8 cellular contexts compared by ENCODE assay signal in genomic region chr2:238203104-238203972, GRCh38. TPM values are rescaled to one million over a fixed set of nuclear protein-coding genes. Genes with fewer than 3 reads are reported as not detected.
A peak's percentile ranks its signal among the peaks of the same experiment; 100 is the strongest.
DNase-seq lines count a peak whose midpoint lies in the region; ATAC-seq and TF ChIP-seq lines count a peak whose summit lies in the region.

Gene ILKAP (minus strand): TSS chr2:238203695. CDS start chr2:238203553, 142 bp downstream.

- peak within 1 kb of the TSS; percentile 88 for H3K4me3 Mint-ChIP-seq in activated naive CD8-positive, alpha-beta T cell treated with anti-CD3 and anti-CD28 coated beads, Interleukin-2, amount 50 U/mL, for 24 hours

- peaks cover 8% of the 10 kb centered on the region for H3K4me1 ChIP-seq in cardiac muscle cell (ENCODE audit: low read depth)
- peaks cover 14 to 35% (median 26%) of the 10 kb centered on the region in 4 donors for H3K4me1 ChIP-seq in transverse colon

- H3K9me3 ChIP-seq in cardiac muscle cell (ENCODE audit: low read depth) (no peaks in the 10 kb centered on the region), transverse colon (no peaks in the 10 kb centered on the region)

- 0 out of 2 replicates have a peak, but pooled peaks have one; percentile 5 for TF ChIP-seq CTCF in GM12875 (IDR thresholded peaks at IDR 0.05; ENCODE audit: borderline replicate concordance, insufficient read depth, low read depth, low read length)
- TF ChIP-seq CTCF in cardiac muscle cell (IDR thresholded peaks at IDR 0.05; ENCODE audit: low read depth, low read length) = no peak
- TF ChIP-seq CTCF in transverse colon (IDR thresholded peaks at IDR 0.05) = no peak

- H3K27me3 ChIP-seq in cardiac muscle cell = peaks cover 9% of the 10 kb centered on the region
- peaks cover 3% of the 10 kb centered on the region for H3K27me3 ChIP-seq in transverse colon

- H3K27ac ChIP-seq in cardiac muscle cell (peak within 1 kb of the TSS; percentile 97), transverse colon (peak within 1 kb of the TSS; percentile 95 to 98 (median 95))

- peaks cover 18% of the 10 kb centered on the region for H3K36me3 Mint-ChIP-seq in activated naive CD8-positive, alpha-beta T cell treated with anti-CD3 and anti-CD28 coated beads, Interleukin-2, amount 50 U/mL, for 24 hours (ENCODE audit: low read depth)

- no peaks in the 10 kb centered on the region for H3K36me3 ChIP-seq in cardiac muscle cell
- H3K36me3 ChIP-seq in transverse colon = no peaks in the 10 kb centered on the region

- H3K4me3 ChIP-seq in GM12875 (ENCODE audit: low read depth, low read length) = peak within 1 kb of the TSS; percentile 77
- peak within 1 kb of the TSS; percentile 99 for H3K4me3 ChIP-seq in cardiac muscle cell
- peak within 1 kb of the TSS; percentile 69 to 99 (median 85) for H3K4me3 ChIP-seq in transverse colon

- WGBS in transverse colon (ENCODE audit: low coverage in 1 of 2), 2 donors = 0% methylated on average over 41 of the region's 123 CpGs; no CpG with 5 or more reads in 1 of the 2 donors

- H3K4me1 Mint-ChIP-seq in activated naive CD8-positive, alpha-beta T cell treated with anti-CD3 and anti-CD28 coated beads, Interleukin-2, amount 50 U/mL, for 24 hours = peaks cover 48% of the 10 kb centered on the region

- H3K27me3 Mint-ChIP-seq in activated naive CD8-positive, alpha-beta T cell treated with anti-CD3 and anti-CD28 coated beads, Interleukin-2, amount 50 U/mL, for 24 hours = no peaks in the 10 kb centered on the region

- intact Hi-C loops in transverse colon (cut with DNase I; ENCODE audit: low total_unique reads) = loop anchor here (5.0 kb wide), 1 partner anchor 39 kb away; the partner anchor contains the start of gene HES6

- in situ Hi-C loops in transverse colon (cut with MboI; ENCODE audit: low pct_ligation_motif_present in 1 of 4, low pct_unique_long_range_greater_than_20kb in 1 of 4, low sequenced_read_pairs in 3 of 4) = no loop called here

- TF ChIP-seq EP300 in transverse colon (IDR thresholded peaks at IDR 0.05; ENCODE audit: low read depth) = no peak

- H3K9me3 Mint-ChIP-seq in activated naive CD8-positive, alpha-beta T cell treated with anti-CD3 and anti-CD28 coated beads, Interleukin-2, amount 50 U/mL, for 24 hours = no peaks in the 10 kb centered on the region

- peak; percentile 97 for ATAC-seq in HG02678 (IDR thresholded peaks at IDR 0.05; ENCODE audit: unreplicated experiment)
- peak; percentile 98 for ATAC-seq in activated naive CD8-positive, alpha-beta T cell treated with anti-CD3 and anti-CD28 coated beads, Interleukin-2, amount 50 U/mL, for 24 hours

- TF ChIP-seq POLR2A in transverse colon (IDR thresholded peaks at IDR 0.05) = peak; percentile 61

- DNase-seq in NCI-H128 (lab: John Stamatoyannopoulos, UW; ENCODE audit: unreplicated experiment) (peak; percentile 66), T follicular helper cell (ENCODE audit: low read depth) (peak; percentile 86), cardiac muscle cell (ENCODE audit: low read depth in 1 of 2, low spot score in 1 of 2) (peak; percentile 85 to 94), pons (ENCODE audit: low spot score) (peak; percentile 73), transverse colon (peak; percentile 91)
- DNase-seq in activated naive CD8-positive, alpha-beta T cell treated with anti-CD3 and anti-CD28 coated beads, Interleukin-2, amount 50 U/mL, for 24 hours = peak; percentile 91

- peak within 1 kb of the TSS; percentile 87 for H3K27ac Mint-ChIP-seq in activated naive CD8-positive, alpha-beta T cell treated with anti-CD3 and anti-CD28 coated beads, Interleukin-2, amount 50 U/mL, for 24 hours

RNA-seq across cellular contexts. Expression of gene ILKAP, which starts in this region (rescaled TPM):
- total RNA-seq in cardiac muscle cell (25.7 and 28.2 TPM in 2 replicates), transverse colon (10 to 100 TPM; 16.3 to 40.0 (median 32.1) TPM)
- 61.0 and 81.9 TPM in 2 replicates for polyA plus RNA-seq in cardiac muscle cell

Comparison
In these comparisons a context has a peak if more than half of its experiments do, and no peak if none do; other contexts are left out.
1. Peak in every context shown above with its lines: DNase-seq, ATAC-seq, H3K4me3 ChIP-seq and H3K27ac ChIP-seq.